In the genomic region with DNA sequence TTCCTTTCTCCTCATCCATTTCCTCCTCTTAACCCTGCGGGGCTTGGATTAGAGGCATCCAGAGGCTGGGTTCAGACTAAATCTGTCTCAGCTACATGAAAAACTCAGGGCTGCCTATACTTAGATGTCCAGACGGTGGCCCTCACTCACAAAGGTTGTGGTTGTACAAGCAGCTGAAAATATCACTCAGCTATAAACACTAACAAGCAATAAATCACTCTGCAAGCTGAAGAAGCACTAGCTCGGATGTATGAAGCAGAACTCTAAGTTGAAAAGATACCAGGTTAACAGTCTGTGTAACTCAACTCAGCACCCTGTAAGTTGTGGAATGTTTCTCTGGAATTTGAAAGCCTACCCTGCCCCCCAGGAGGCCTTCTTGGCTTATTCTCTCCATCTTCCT, we compare ENCODE assay signal across 16 cellular contexts.
DNase-seq lines count a peak whose midpoint lies in the region; ATAC-seq and TF ChIP-seq lines count a peak whose summit lies in the region.
"Had no signal": no experiment of that assay in that cellular context is flagged by ENCODE, and none has a peak within 500 bp of the region (broad histone marks: within the 10 kb centered on the region; RNA-seq: fewer than 3 reads in every experiment).

No MANE protein-coding gene starts in this region.

- H3K27me3 ChIP-seq in cardiac muscle cell, result no peaks in the 10 kb centered on the region
- no peaks in the 10 kb centered on the region for H3K27me3 ChIP-seq in hepatocyte
- no peaks in the 10 kb centered on the region for H3K27me3 ChIP-seq in esophagus squamous epithelium
- H3K27me3 ChIP-seq: tibial nerve had no signal

- 34% methylated on average over 3 of the region's 3 CpGs for WGBS in hepatocyte (ENCODE audit: low lambda C conversion rate, missing lambda C conversion rate)
- WGBS in esophagus squamous epithelium, 2 donors, result 88 to 94% methylated on average over 2 to 3 of the region's 3 CpGs

- H3K9me2 ChIP-seq in hepatocyte (replicated peaks; ENCODE audit: insufficient read depth), result no peaks in the 10 kb centered on the region

- DNase-seq in cardiac muscle cell (ENCODE audit: low read depth in 1 of 2, low spot score in 1 of 2) (peak; percentile 37 to 49), cardiac septum (ENCODE audit: low spot score) (no peak), WTC11 (ENCODE audit: low spot score) (no peak), hepatocyte (ENCODE audit: low spot score) (peak; percentile 34), retina (no peak), esophagus squamous epithelium (lab: John Stamatoyannopoulos, UW) (no peak), mucosa of descending colon (no peak), NCI-H526 (lab: John Stamatoyannopoulos, UW) (no peak)
- DNase-seq: activated naive CD4-positive, alpha-beta T cell treated with anti-CD3 and anti-CD28 coated beads for 36 hours; DMS79; kidney; NCI-H2107 had no signal

- H3K9me3 Mint-ChIP-seq in WTC11, result no peaks in the 10 kb centered on the region
- H3K9me3 Mint-ChIP-seq: activated naive CD4-positive, alpha-beta T cell treated with anti-CD3 and anti-CD28 coated beads for 36 hours had no signal

- H3K4me3 Mint-ChIP-seq in WTC11, result no peak overlapping the region
- H3K4me3 Mint-ChIP-seq: activated naive CD4-positive, alpha-beta T cell treated with anti-CD3 and anti-CD28 coated beads for 36 hours had no signal

- H3K4me3 ChIP-seq in cardiac muscle cell, result no peak overlapping the region
- H3K4me3 ChIP-seq in hepatocyte, result no peak overlapping the region
- no peak overlapping the region for H3K4me3 ChIP-seq in esophagus squamous epithelium
- H3K4me3 ChIP-seq in mucosa of descending colon, result no peak overlapping the region
- H3K4me3 ChIP-seq: A549, tibial nerve had no signal

- ATAC-seq in WTC11 (peak; percentile 80), mucosa of descending colon (no peak)
- ATAC-seq: esophagus mucosa, Panc1 had no signal

- no peaks in the 10 kb centered on the region for H3K79me2 ChIP-seq in hepatocyte

- H3K27ac Mint-ChIP-seq in WTC11, result peak overlapping the region; percentile 16; the same call in 1 of the 2 replicates
- H3K27ac Mint-ChIP-seq: activated naive CD4-positive, alpha-beta T cell treated with anti-CD3 and anti-CD28 coated beads for 36 hours had no signal

- TF ChIP-seq POLR2A in esophagus squamous epithelium (IDR thresholded peaks at IDR 0.05), result no peak

- H3K27me3 Mint-ChIP-seq in WTC11 (ENCODE audit: low read depth), result no peaks in the 10 kb centered on the region

- CTCF ChIA-PET in WTC11 (lab: Charles Lee), result interaction anchor here (0.6 to 2.7 kb wide), 6 partner anchors 12 to 601 kb away, joined by 3 to 10 read pairs (median 4); a partner anchor contains a TSS

- peaks cover 15% of the 10 kb centered on the region for H3K4me1 Mint-ChIP-seq in WTC11

- no peak overlapping the region for H3K4me2 ChIP-seq in hepatocyte
- H3K4me2 ChIP-seq: A549 had no signal

- H3K9me3 ChIP-seq in cardiac muscle cell (ENCODE audit: low read depth), result no peaks in the 10 kb centered on the region
- H3K9me3 ChIP-seq in hepatocyte (ENCODE audit: low read depth), result no peaks in the 10 kb centered on the region
- no peaks in the 10 kb centered on the region for H3K9me3 ChIP-seq in esophagus squamous epithelium
- H3K9me3 ChIP-seq in mucosa of descending colon, result no peaks in the 10 kb centered on the region
- H3K9me3 ChIP-seq: A549, tibial nerve had no signal

- H3K27ac ChIP-seq in cardiac muscle cell (peak overlapping the region; percentile 55), hepatocyte (no peak overlapping the region), esophagus squamous epithelium (no peak overlapping the region)
- H3K27ac ChIP-seq: A549, tibial nerve had no signal

- intact Hi-C loops in cardiac septum (cut with DNase I), result no loop called here
- intact Hi-C loops in esophagus squamous epithelium (cut with DNase I), result no loop called here
- intact Hi-C loops in mucosa of descending colon (cut with DNase I, micrococcal nuclease), result no loop called here

- no peaks in the 10 kb centered on the region for H4K20me1 ChIP-seq in hepatocyte (ENCODE audit: insufficient read depth, poor library complexity, severe bottlenecking)

- H3K36me3 ChIP-seq in cardiac muscle cell (no peaks in the 10 kb centered on the region), hepatocyte (replicated peaks; ENCODE audit: insufficient read depth, low read depth) (no peaks in the 10 kb centered on the region), esophagus squamous epithelium (peaks cover 0 to 7% (median 0%) of the 10 kb centered on the region in 3 donors), mucosa of descending colon (ENCODE audit: low read depth) (no peaks in the 10 kb centered on the region)

- no peak overlapping the region for H2AFZ ChIP-seq in hepatocyte

- peaks cover 24% of the 10 kb centered on the region for H3K4me1 ChIP-seq in cardiac muscle cell (ENCODE audit: low read depth)
- no peaks in the 10 kb centered on the region for H3K4me1 ChIP-seq in hepatocyte (ENCODE audit: insufficient read depth)
- no peaks in the 10 kb centered on the region for H3K4me1 ChIP-seq in esophagus squamous epithelium
- no peaks in the 10 kb centered on the region for H3K4me1 ChIP-seq in mucosa of descending colon (ENCODE audit: low read depth)
- H3K4me1 ChIP-seq: A549, tibial nerve had no signal

- no peaks in the 10 kb centered on the region for H3K36me3 Mint-ChIP-seq in WTC11

- POLR2A ChIA-PET in WTC11 (lab: Charles Lee), result no interaction called here

- TF ChIP-seq CTCF in cardiac muscle cell (IDR thresholded peaks at IDR 0.05; ENCODE audit: low read depth, low read length) (peak; percentile 14), WTC11 (IDR thresholded peaks at IDR 0.05) (no peak), hepatocyte (IDR thresholded peaks at IDR 0.05; ENCODE audit: poor library complexity) (peak; percentile 21), esophagus squamous epithelium (IDR thresholded peaks at IDR 0.05) (no peak), mucosa of descending colon (IDR thresholded peaks at IDR 0.05) (no peak)

TF ChIP-seq in WTC11, 78 proteins besides CTCF, POLR2A, EP300 and RAD21 (continues in another document):
- no peak for TF ChIP-seq NFATC4 (CRISPR knock-in tag; IDR thresholded peaks at IDR 0.05)
- TF ChIP-seq, protein P1, sequence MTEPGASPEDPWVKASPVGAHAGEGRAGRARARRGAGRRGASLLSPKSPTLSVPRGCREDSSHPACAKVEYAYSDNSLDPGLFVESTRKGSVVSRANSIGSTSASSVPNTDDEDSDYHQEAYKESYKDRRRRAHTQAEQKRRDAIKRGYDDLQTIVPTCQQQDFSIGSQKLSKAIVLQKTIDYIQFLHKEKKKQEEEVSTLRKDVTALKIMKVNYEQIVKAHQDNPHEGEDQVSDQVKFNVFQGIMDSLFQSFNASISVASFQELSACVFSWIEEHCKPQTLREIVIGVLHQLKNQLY (CRISPR knock-in tag; IDR thresholded peaks at IDR 0.05), result no peak
- TF ChIP-seq, protein P2, sequence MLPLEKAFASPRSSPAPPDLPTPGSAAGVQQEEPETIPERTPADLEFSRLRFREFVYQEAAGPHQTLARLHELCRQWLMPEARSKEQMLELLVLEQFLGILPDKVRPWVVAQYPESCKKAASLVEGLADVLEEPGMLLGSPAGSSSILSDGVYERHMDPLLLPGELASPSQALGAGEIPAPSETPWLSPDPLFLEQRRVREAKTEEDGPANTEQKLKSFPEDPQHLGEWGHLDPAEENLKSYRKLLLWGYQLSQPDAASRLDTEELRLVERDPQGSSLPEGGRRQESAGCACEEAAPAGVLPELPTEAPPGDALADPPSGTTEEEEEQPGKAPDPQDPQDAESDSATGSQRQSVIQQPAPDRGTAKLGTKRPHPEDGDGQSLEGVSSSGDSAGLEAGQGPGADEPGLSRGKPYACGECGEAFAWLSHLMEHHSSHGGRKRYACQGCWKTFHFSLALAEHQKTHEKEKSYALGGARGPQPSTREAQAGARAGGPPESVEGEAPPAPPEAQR (CRISPR knock-in tag; IDR thresholded peaks at IDR 0.05), result no peak
- TF ChIP-seq, protein P3, sequence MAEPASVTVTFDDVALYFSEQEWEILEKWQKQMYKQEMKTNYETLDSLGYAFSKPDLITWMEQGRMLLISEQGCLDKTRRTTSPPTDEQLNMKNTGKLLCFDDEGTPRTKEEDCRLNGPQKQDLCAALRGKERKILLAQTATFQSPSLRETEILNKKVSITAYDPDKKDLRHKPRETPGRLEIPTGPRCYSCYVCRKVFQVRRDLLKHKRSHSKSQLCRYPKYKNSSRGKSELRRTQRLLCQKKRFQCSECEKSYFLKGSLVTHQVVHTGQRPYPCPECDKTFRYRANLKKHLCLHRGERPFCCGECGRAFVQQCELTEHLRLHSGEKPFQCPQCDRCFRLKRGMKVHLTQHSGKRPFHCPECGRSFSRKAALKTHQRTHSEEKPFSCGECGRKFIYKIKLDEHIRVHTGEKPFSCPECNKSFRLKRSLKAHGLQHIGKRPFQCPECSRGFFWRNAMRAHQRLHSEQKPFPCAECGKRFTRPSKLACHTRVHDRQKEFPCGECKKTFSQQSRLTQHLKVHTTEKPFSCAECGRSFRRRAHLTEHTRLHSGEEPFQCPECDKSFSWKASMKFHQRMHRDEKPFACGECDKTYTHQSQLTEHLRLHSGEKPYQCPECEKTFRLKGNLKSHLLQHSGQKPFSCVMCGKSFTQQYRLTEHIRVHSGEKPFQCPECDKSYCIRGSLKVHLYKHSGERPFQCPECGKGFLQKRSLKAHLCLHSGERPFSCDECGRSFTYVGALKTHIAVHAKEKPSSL (CRISPR knock-in tag; conservative IDR thresholded peaks at IDR 0.05), result no peak
- no peak for TF ChIP-seq ZNF396 (CRISPR knock-in tag; IDR thresholded peaks at IDR 0.05; ENCODE audit: borderline replicate concordance)
- TF ChIP-seq TP53 (CRISPR knock-in tag; IDR thresholded peaks at IDR 0.05), result no peak
- no peak for TF ChIP-seq ZBTB21 (CRISPR knock-in tag; IDR thresholded peaks at IDR 0.05; ENCODE audit: borderline replicate concordance)
- TF ChIP-seq ZNF317 (CRISPR knock-in tag; IDR thresholded peaks at IDR 0.05; ENCODE audit: borderline replicate concordance, low read depth), result no peak
- TF ChIP-seq, protein P4, sequence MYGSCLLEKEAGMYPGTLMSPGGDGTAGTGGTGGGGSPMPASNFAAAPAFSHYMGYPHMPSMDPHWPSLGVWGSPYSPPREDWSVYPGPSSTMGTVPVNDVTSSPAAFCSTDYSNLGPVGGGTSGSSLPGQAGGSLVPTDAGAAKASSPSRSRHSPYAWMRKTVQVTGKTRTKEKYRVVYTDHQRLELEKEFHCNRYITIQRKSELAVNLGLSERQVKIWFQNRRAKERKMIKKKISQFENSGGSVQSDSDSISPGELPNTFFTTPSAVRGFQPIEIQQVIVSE (CRISPR knock-in tag; IDR thresholded peaks at IDR 0.05; ENCODE audit: borderline replicate concordance), result no peak
- TF ChIP-seq PRRX2 (CRISPR knock-in tag; IDR thresholded peaks at IDR 0.05), result no peak
- TF ChIP-seq ZNF232 (CRISPR knock-in tag; IDR thresholded peaks at IDR 0.05), result no peak
- TF ChIP-seq HMGA2 (CRISPR knock-in tag; IDR thresholded peaks at IDR 0.05), result no peak
- TF ChIP-seq FOXJ3 (CRISPR knock-in tag; IDR thresholded peaks at IDR 0.05; ENCODE audit: borderline replicate concordance), result no peak
- TF ChIP-seq GRHL2 (CRISPR knock-in tag; IDR thresholded peaks at IDR 0.05; ENCODE audit: insufficient replicate concordance, severe bottlenecking), result no peak

Comparison
In these comparisons a context has a peak if more than half of its experiments do, and no peak if none do; other contexts are left out.
1. DNase-seq: peak in cardiac muscle cell (2 of 2) and hepatocyte (single experiment); none in cardiac septum (single experiment), WTC11 (single experiment), retina (single experiment), esophagus squamous epithelium (single experiment), mucosa of descending colon (0 of 3) and NCI-H526 (0 of 2).
2. CTCF ChIP-seq: peak in cardiac muscle cell (single experiment) and hepatocyte (single experiment); none in WTC11 (single experiment), esophagus squamous epithelium (0 of 6) and mucosa of descending colon (single experiment).